Comparison of ENCODE assay signal across 8 cellular contexts in the genomic region with DNA sequence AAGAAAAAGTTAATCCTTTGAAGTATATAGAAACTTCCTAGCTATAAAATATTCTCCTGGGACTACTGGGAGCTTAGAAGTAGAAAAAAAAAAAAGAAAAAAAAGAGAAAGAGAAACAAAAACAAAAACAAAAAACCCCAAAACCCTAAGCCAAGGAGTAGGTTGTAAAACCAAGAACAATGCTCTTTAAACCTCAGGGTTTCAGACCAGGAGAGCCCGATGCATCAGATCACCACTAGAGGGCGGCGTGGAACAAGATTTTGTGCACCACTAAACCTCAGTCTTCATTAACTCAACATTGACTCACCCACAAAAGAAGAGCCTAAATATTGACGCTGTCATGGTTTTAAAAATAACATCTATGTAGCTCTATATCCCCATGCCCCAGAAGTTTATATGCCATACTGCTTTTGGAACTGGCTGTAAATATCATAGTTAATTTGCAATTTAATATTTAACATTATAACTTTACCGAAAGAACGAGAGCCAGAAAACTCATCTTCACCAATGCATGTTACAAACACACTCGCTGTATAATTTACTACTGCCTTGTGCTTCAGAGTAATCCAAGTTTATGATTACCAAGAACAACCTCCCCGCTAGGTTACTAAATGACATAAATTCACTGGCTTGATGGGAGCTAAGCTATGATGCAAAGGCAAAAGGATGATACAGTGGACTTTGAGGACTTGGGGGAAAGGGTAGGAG. TPM values are rescaled to one million over a fixed set of nuclear protein-coding genes. Genes with fewer than 3 reads are reported as not detected.
A peak's percentile ranks its signal among the peaks of the same experiment; 100 is the strongest.
DNase-seq lines count a peak whose midpoint lies in the region; ATAC-seq and TF ChIP-seq lines count a peak whose summit lies in the region.

No MANE protein-coding gene starts in this region.

- no peak overlapping the region for H3K4me3 Mint-ChIP-seq in T-helper 17 cell

- H3K27me3 ChIP-seq in right cardiac atrium (ENCODE audit: control insufficient read depth, insufficient read depth), result no peaks in the 10 kb centered on the region

- peak overlapping the region; percentile 69 for H3K27ac Mint-ChIP-seq in T-helper 17 cell

- no peaks in the 10 kb centered on the region for H3K9me3 ChIP-seq in T-helper 17 cell (ENCODE audit: control insufficient read depth, low read length, poor library complexity, severe bottlenecking)
- H3K9me3 ChIP-seq in right cardiac atrium (ENCODE audit: control insufficient read depth, low read length), result no peaks in the 10 kb centered on the region

- H3K4me1 Mint-ChIP-seq in T-helper 17 cell, result peaks cover 4% of the 10 kb centered on the region

- WGBS in right cardiac atrium, result 48% methylated on average over 8 of the region's 8 CpGs

- no peak overlapping the region for H3K27ac ChIP-seq in right cardiac atrium (ENCODE audit: low read length)

- intact Hi-C loops in right cardiac atrium (cut with DNase I) (loop anchor here in 1 of 4 donors (10.0 kb wide), 1 partner anchor 270 kb away; no protein-coding TSS in a partner anchor), sciatic nerve (cut with DNase I) (no loop called here)

- no peaks in the 10 kb centered on the region for H3K27me3 Mint-ChIP-seq in T-helper 17 cell

- peak; percentile 76 for TF ChIP-seq CTCF in GM12875 (IDR thresholded peaks at IDR 0.05; ENCODE audit: borderline replicate concordance, insufficient read depth, low read depth, low read length)

- H3K36me3 Mint-ChIP-seq in T-helper 17 cell (ENCODE audit: low read depth), result no peaks in the 10 kb centered on the region

- peak; percentile 89 for ATAC-seq in HG02763 (IDR thresholded peaks at IDR 0.05; ENCODE audit: unreplicated experiment)
- peak; percentile 99 for ATAC-seq in T-helper 17 cell
- ATAC-seq in right cardiac atrium, result peak; percentile 84 to 94
- ATAC-seq in sciatic nerve, result peak; percentile 90

- DNase-seq in NCI-H1694 treated with DMSO at 0.1 percent for 48 hours (lab: John Stamatoyannopoulos, UW), result peak; percentile 65
- DNase-seq in T-helper 17 cell, result peak; percentile 53 to 77 (median 63)
- peak in 52 of 56 donors; percentile 1 to 85 (median 43) for DNase-seq in amygdala (lab: John Stamatoyannopoulos, UW)
- DNase-seq in right cardiac atrium, result peak; percentile 81 to 91 (median 86)
- DNase-seq in sciatic nerve (ENCODE audit: low spot score), result peak; percentile 92
- no peak for DNase-seq in mesenteric fat pad (ENCODE audit: low spot score)

- H3K4me1 ChIP-seq in right cardiac atrium (ENCODE audit: control insufficient read depth, insufficient read depth, low read length), result no peaks in the 10 kb centered on the region

- H3K4me3 ChIP-seq in GM12875 (ENCODE audit: low read depth, low read length), result no peak overlapping the region
- no peak overlapping the region for H3K4me3 ChIP-seq in right cardiac atrium (ENCODE audit: low read length)

RNA-seq across cellular contexts. Expression of a gene that starts 19.2 kb away (rescaled TPM):
- total RNA-seq in T-helper 17 cell, result 10 to 100 TPM; 10.2 to 22.3 TPM
- total RNA-seq in right cardiac atrium, result 10 to 100 TPM; 21.6 to 26.1 (median 25.0) TPM
- 20.7 TPM for polyA plus RNA-seq in right cardiac atrium
- total RNA-seq in sciatic nerve, result 22.7 TPM
- total RNA-seq in mesenteric fat pad, result 28.8 TPM
